ENCODE assay signal across 8 cellular contexts in genomic region chr3:120559228-120560061, GRCh38. TPM values are rescaled to one million over a fixed set of nuclear protein-coding genes. Genes with fewer than 3 reads are reported as not detected.
DNase-seq lines count a peak whose midpoint lies in the region; ATAC-seq and TF ChIP-seq lines count a peak whose summit lies in the region.

No MANE protein-coding gene starts in this region.

- DNase-seq in GM03348 (ENCODE audit: low spot score), result peak; percentile 63
- peak; percentile 15 to 45 for DNase-seq in SW 1271 (lab: John Stamatoyannopoulos, UW)
- DNase-seq in endodermal cell, result peak; percentile 77
- DNase-seq in uterus, result peak in 1 of 2 donors; percentile 63
- DNase-seq in NK-92 treated with Interleukin-12 subunit alpha and Interleukin-12 subunit beta, amount 100 ng/mL, for 24 hours (lab: John Stamatoyannopoulos, UW), result no peak

- H3K27me3 ChIP-seq in endodermal cell (ENCODE audit: control insufficient read depth, insufficient read depth, low read length, poor library complexity, severe bottlenecking) (no peaks in the 10 kb centered on the region), mucosa of rectum (ENCODE audit: control insufficient read depth in 2 of 2, insufficient read depth in 2 of 2, low read length in 2 of 2) (no peaks in the 10 kb centered on the region), uterus (no peaks in the 10 kb centered on the region)

- H3K27ac Mint-ChIP-seq in IgD-negative memory B cell (peak overlapping the region in 2 of 3 donors; percentile 70 to 93), endodermal cell (peak overlapping the region; percentile 91)

- H3K4me3 ChIP-seq in endodermal cell (ENCODE audit: low read length), result peak overlapping the region; percentile 77
- H3K4me3 ChIP-seq in mucosa of rectum (ENCODE audit: low read length in 2 of 2), result peak overlapping the region; percentile 69 to 85
- peak overlapping the region; percentile 43 to 48 for H3K4me3 ChIP-seq in uterus

- 2 to 17% methylated on average over 7 to 15 of the region's 15 CpGs for WGBS in endodermal cell (ENCODE audit: insufficient coverage in 1 of 2, insufficient read length in 1 of 2), 2 experiments

- intact Hi-C loops in uterus (cut with DNase I; ENCODE audit: low total_unique reads), result no loop called here

- H3K36me3 ChIP-seq in endodermal cell (ENCODE audit: control insufficient read depth, insufficient read depth, low read length) (no peaks in the 10 kb centered on the region), mucosa of rectum (ENCODE audit: control insufficient read depth in 2 of 2, insufficient read depth in 2 of 2, low read length in 2 of 2) (no peaks in the 10 kb centered on the region), uterus (no peaks in the 10 kb centered on the region)

- H3K9me3 ChIP-seq in endodermal cell (ENCODE audit: control insufficient read depth, low read length) (no peaks in the 10 kb centered on the region), mucosa of rectum (ENCODE audit: control insufficient read depth in 2 of 2, low read length in 2 of 2) (no peaks in the 10 kb centered on the region), uterus (no peaks in the 10 kb centered on the region)

- H3K27ac ChIP-seq in endodermal cell (ENCODE audit: low read depth, low read length) (peak overlapping the region; percentile 89), mucosa of rectum (ENCODE audit: low read depth in 2 of 2, low read length in 2 of 2) (peak overlapping the region; percentile 46 to 57), uterus (peak overlapping the region; percentile 86 to 93)

- no peak for TF ChIP-seq CTCF in endodermal cell (conservative IDR thresholded peaks at IDR 0.05)
- peak in 1 of 4 experiments; percentile 13 for TF ChIP-seq CTCF in uterus (IDR thresholded peaks at IDR 0.05)

- no peaks in the 10 kb centered on the region for H3K9me3 Mint-ChIP-seq in IgD-negative memory B cell
- no peaks in the 10 kb centered on the region for H3K9me3 Mint-ChIP-seq in endodermal cell

- no peaks in the 10 kb centered on the region for H3K36me3 Mint-ChIP-seq in IgD-negative memory B cell
- no peaks in the 10 kb centered on the region for H3K36me3 Mint-ChIP-seq in endodermal cell (ENCODE audit: low read depth)

- H3K9ac ChIP-seq in endodermal cell (ENCODE audit: extremely low read depth, low read length, poor library complexity, severe bottlenecking), result peak overlapping the region; percentile 66
- peak overlapping the region; percentile 69 to 70 for H3K9ac ChIP-seq in mucosa of rectum (ENCODE audit: low read depth in 1 of 2, low read length in 2 of 2)

- H3K4me1 Mint-ChIP-seq in IgD-negative memory B cell (peaks cover 9 to 12% (median 11%) of the 10 kb centered on the region in 3 donors), endodermal cell (peaks cover 38% of the 10 kb centered on the region)

- H3K4me1 ChIP-seq in endodermal cell (ENCODE audit: control insufficient read depth, insufficient read depth, low read length) (no peaks in the 10 kb centered on the region), mucosa of rectum (ENCODE audit: control insufficient read depth in 2 of 2, insufficient read depth in 2 of 2, low read length in 2 of 2) (peaks cover 17 to 22% of the 10 kb centered on the region in 2 donors), uterus (peaks cover 0 to 10% of the 10 kb centered on the region in 2 donors)

- ATAC-seq in GM21786 (IDR thresholded peaks at IDR 0.05; ENCODE audit: unreplicated experiment), result peak; percentile 28

- H3K27me3 Mint-ChIP-seq in IgD-negative memory B cell, result peaks cover 10% of the 10 kb centered on the region
- peaks cover 12% of the 10 kb centered on the region for H3K27me3 Mint-ChIP-seq in endodermal cell (ENCODE audit: insufficient read depth)

- no peak for TF ChIP-seq POLR2A in uterus (IDR thresholded peaks at IDR 0.05)

- H3K4me3 Mint-ChIP-seq in IgD-negative memory B cell (peak overlapping the region in 3 of 4 donors; percentile 51 to 91 (median 89)), endodermal cell (peak overlapping the region; percentile 72)

RNA-seq across cellular contexts. Expression of gene NDUFB4, which starts 36.7 kb away (rescaled TPM):
- 238 TPM for polyA plus RNA-seq in IgD-negative memory B cell
- total RNA-seq in endodermal cell, result 100 to 1,000 TPM; 144 to 181 TPM
- polyA plus RNA-seq in endodermal cell (2013, experiment 1 of 2), result 301 TPM
- 285 TPM for polyA plus RNA-seq in endodermal cell (2013, experiment 2 of 2)
- total RNA-seq in uterus, result 100 to 1,000 TPM in 2 of 4 donors, 10 to 100 TPM in 2; 17.8 to 203 (median 91.8) TPM
